In the genomic region with DNA sequence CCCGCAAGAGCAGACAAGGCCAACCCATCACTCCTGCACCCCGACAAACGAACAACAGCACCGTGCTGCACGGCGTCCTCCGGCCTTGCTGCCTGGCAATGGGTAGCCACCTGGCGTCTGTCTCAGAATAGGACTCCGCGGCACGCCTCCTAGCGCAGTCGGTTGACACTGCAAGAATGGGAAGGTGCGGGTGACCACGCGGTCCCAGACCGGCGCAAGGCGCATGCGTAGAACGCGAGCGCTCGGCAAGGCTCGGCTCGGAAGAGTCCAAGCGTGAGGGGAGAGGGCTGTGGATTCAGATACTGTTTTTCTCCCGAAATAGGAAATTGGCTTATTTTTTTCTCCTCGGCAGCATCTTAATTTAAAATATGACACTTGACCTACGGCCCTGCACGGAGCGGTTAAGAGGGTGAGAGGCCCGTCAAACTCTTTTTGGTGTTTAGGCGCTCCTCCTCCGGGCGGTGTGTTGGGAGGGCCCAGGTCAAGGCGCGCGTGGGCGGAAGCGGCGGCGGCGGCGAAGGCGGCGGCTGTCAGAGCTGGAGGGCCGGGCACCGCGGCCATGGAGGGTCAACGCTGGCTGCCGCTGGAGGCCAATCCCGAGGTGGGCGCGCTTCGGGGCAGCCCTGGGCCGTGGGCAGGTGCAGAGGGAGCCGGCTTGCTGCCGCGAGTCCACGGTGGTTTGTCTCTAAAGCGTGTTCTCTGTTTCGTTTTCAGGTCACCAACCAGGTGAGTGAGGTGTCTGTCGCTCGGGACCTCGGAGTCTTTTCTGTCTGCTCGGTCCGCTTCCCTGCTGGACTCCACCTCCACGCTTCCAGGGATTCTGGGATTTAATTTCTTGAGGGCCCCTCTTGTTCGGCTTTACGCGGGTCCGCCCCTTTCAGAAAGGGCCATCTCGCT, we compare ENCODE assay signal across 8 cellular contexts. TPM values are rescaled to one million over a fixed set of nuclear protein-coding genes. Genes with fewer than 3 reads are reported as not detected.
A peak's percentile ranks its signal among the peaks of the same experiment; 100 is the strongest.
DNase-seq lines count a peak whose midpoint lies in the region; ATAC-seq and TF ChIP-seq lines count a peak whose summit lies in the region.

TSS of gene UCHL3 (plus strand) at position 530 of the 897 bp plus-strand sequence. CDS start at position 560, 30 bp downstream.

- no peaks in the 10 kb centered on the region for H3K9me2 ChIP-seq in GM23338 (ENCODE audit: insufficient read depth)

- H3K4me3 Mint-ChIP-seq in GM23338 (peak within 1 kb of the TSS; percentile 97), natural killer cell (peak within 1 kb of the TSS; percentile 96)
- peak within 1 kb of the TSS; percentile 97 for H3K4me3 Mint-ChIP-seq in activated T-helper 2 cell treated with anti-CD3 and anti-CD28 coated beads, Interferon-gamma antibody, Interleukin-2, Interleukin-4, amounts not matched to agents 10 μg/mL and 5 μg/mL and 100 μg/mL, durations not matched to agents 14 hours and 24 hours and 36 hours (ENCODE audit: low read depth)

- no peaks in the 10 kb centered on the region for H3K27me3 ChIP-seq in GM23338 (ENCODE audit: insufficient read depth)

- peak within 1 kb of the TSS; percentile 96 for H3K4me2 ChIP-seq in GM23338

- no peaks in the 10 kb centered on the region; the same call in 1 of the 3 replicates for H3K36me3 Mint-ChIP-seq in GM23338 (ENCODE audit: low read depth)
- peaks cover 15% of the 10 kb centered on the region for H3K36me3 Mint-ChIP-seq in activated T-helper 2 cell treated with anti-CD3 and anti-CD28 coated beads, Interferon-gamma antibody, Interleukin-2, Interleukin-4, amounts not matched to agents 10 μg/mL and 5 μg/mL and 100 μg/mL, durations not matched to agents 14 hours and 24 hours and 36 hours (ENCODE audit: low read depth)
- no peaks in the 10 kb centered on the region for H3K36me3 Mint-ChIP-seq in natural killer cell

- ATAC-seq in GM23338 = peak; percentile 96
- peak; percentile 92 to 98 (median 92) for ATAC-seq in natural killer cell
- ATAC-seq in stimulated activated naive CD8-positive, alpha-beta T cell treated with anti-CD3 and anti-CD28 coated beads, Interleukin-15, Interleukin-2, amounts not matched to agents 100 U/mL and 50 U/mL, for 24 hours = peak; percentile 97

- POLR2A ChIA-PET in RWPE1 (lab: Yijun Ruan, JAX; ENCODE audit: low non-redundant PET) = no interaction called here

- DNase-seq in EL = peak; percentile 94
- peak; percentile 98 for DNase-seq in GM23338 (ENCODE audit: low spot score)
- peak; percentile 96 for DNase-seq in RWPE1 (ENCODE audit: low spot score)
- peak; percentile 95 for DNase-seq in activated T-helper 2 cell treated with anti-CD3 and anti-CD28 coated beads, Interferon-gamma antibody, Interleukin-2, Interleukin-4, amounts not matched to agents 10 μg/mL and 5 μg/mL and 100 μg/mL, durations not matched to agents 14 hours and 24 hours and 36 hours (ENCODE audit: low spot score)
- peak; percentile 95 for DNase-seq in fibroblast of mammary gland (ENCODE audit: low read depth)
- peak; percentile 97 for DNase-seq in natural killer cell
- peak; percentile 98 for DNase-seq in stimulated activated naive CD8-positive, alpha-beta T cell treated with anti-CD3 and anti-CD28 coated beads, Interleukin-15, Interleukin-2, amounts not matched to agents 100 U/mL and 50 U/mL, for 24 hours

- peaks cover 7% of the 10 kb centered on the region for H3K27me3 Mint-ChIP-seq in GM23338 (ENCODE audit: insufficient read depth, low read depth, poor library complexity)
- no peaks in the 10 kb centered on the region for H3K27me3 Mint-ChIP-seq in activated T-helper 2 cell treated with anti-CD3 and anti-CD28 coated beads, Interferon-gamma antibody, Interleukin-2, Interleukin-4, amounts not matched to agents 10 μg/mL and 5 μg/mL and 100 μg/mL, durations not matched to agents 14 hours and 24 hours and 36 hours (ENCODE audit: low read depth)
- H3K27me3 Mint-ChIP-seq in natural killer cell (ENCODE audit: low read depth in 2 of 2) = no peaks in the 10 kb centered on the region

- peaks cover 22% of the 10 kb centered on the region for H3K79me2 ChIP-seq in GM23338 (replicated peaks; ENCODE audit: insufficient read depth)

- H2AFZ ChIP-seq in GM23338 = peak within 1 kb of the TSS; percentile 99

- intact Hi-C loops in activated T-helper 2 cell treated with anti-CD3 and anti-CD28 coated beads, Interferon-gamma antibody, Interleukin-2, Interleukin-4, amounts not matched to agents 10 μg/mL and 5 μg/mL and 100 μg/mL, durations not matched to agents 14 hours and 24 hours and 36 hours (cut with micrococcal nuclease) = loop anchor here (1.0 to 5.0 kb wide), 5 partner anchors 12 to 222 kb away; partner anchors contain the start of genes COMMD6, LMO7 and TBC1D4
- intact Hi-C loops in natural killer cell (cut with micrococcal nuclease) = loop anchor here (1.0 to 5.0 kb wide), 4 partner anchors 12 to 177 kb away; partner anchors contain the start of genes COMMD6 and TBC1D4

- no peaks in the 10 kb centered on the region for H3F3A ChIP-seq in GM23338 (replicated peaks; ENCODE audit: low read depth)

- H4K20me1 ChIP-seq in GM23338 (replicated peaks; ENCODE audit: insufficient read depth) = no peaks in the 10 kb centered on the region

- peak within 1 kb of the TSS; percentile 92 for H3K4me3 ChIP-seq in GM23338
- H3K4me3 ChIP-seq in fibroblast of mammary gland (ENCODE audit: control insufficient read depth, low read depth, low read length) = peak within 1 kb of the TSS; percentile 99

- H3K4me1 ChIP-seq in GM23338 (ENCODE audit: insufficient read depth) = peaks cover 4% of the 10 kb centered on the region

- CTCF ChIA-PET in RWPE1 (lab: Yijun Ruan, JAX) = interaction anchor here (0.6 to 1.1 kb wide), 3 partner anchors 27 to 177 kb away, joined by 3 to 6 read pairs (median 4); no protein-coding TSS in a partner anchor

- H3K36me3 ChIP-seq in GM23338 (ENCODE audit: insufficient read depth) = peaks cover 2% of the 10 kb centered on the region; the same call in 1 of the 2 replicates

- H3K27ac Mint-ChIP-seq in GM23338 (peak within 1 kb of the TSS; percentile 99), natural killer cell (peak within 1 kb of the TSS; percentile 92 to 93)
- H3K27ac Mint-ChIP-seq in activated T-helper 2 cell treated with anti-CD3 and anti-CD28 coated beads, Interferon-gamma antibody, Interleukin-2, Interleukin-4, amounts not matched to agents 10 μg/mL and 5 μg/mL and 100 μg/mL, durations not matched to agents 14 hours and 24 hours and 36 hours = peak within 1 kb of the TSS; percentile 96

- TF ChIP-seq CTCF in GM23338 (conservative IDR thresholded peaks at IDR 0.05; ENCODE audit: low read depth in 2 of 2) (peak; percentile 63 to 86), LNCAP (IDR thresholded peaks at IDR 0.05) (peak; percentile 75), RWPE1 (conservative IDR thresholded peaks at IDR 0.05; ENCODE audit: low read depth) (peak; percentile 88), fibroblast of mammary gland (conservative IDR thresholded peaks at IDR 0.05; ENCODE audit: control insufficient read depth, insufficient read depth, low read depth, low read length) (peak; percentile 88), natural killer cell (IDR thresholded peaks at IDR 0.05) (peak; percentile 86)

- no peaks in the 10 kb centered on the region for H3K9me3 Mint-ChIP-seq in GM23338
- no peaks in the 10 kb centered on the region for H3K9me3 Mint-ChIP-seq in activated T-helper 2 cell treated with anti-CD3 and anti-CD28 coated beads, Interferon-gamma antibody, Interleukin-2, Interleukin-4, amounts not matched to agents 10 μg/mL and 5 μg/mL and 100 μg/mL, durations not matched to agents 14 hours and 24 hours and 36 hours
- H3K9me3 Mint-ChIP-seq in natural killer cell = no peaks in the 10 kb centered on the region

- H3K27ac ChIP-seq in GM23338 (ENCODE audit: low read depth) (0 out of 2 replicates have a peak within 1 kb of the TSS, but pooled peaks have one; percentile 62), RWPE1 (peak within 1 kb of the TSS; percentile 84)

- H3K4me1 Mint-ChIP-seq in GM23338 (peaks cover 12% of the 10 kb centered on the region), natural killer cell (peaks cover 41 to 46% of the 10 kb centered on the region in 2 donors)
- peaks cover 19% of the 10 kb centered on the region for H3K4me1 Mint-ChIP-seq in activated T-helper 2 cell treated with anti-CD3 and anti-CD28 coated beads, Interferon-gamma antibody, Interleukin-2, Interleukin-4, amounts not matched to agents 10 μg/mL and 5 μg/mL and 100 μg/mL, durations not matched to agents 14 hours and 24 hours and 36 hours (ENCODE audit: low read depth)

TF ChIP-seq in GM23338, 12 proteins besides CTCF, POLR2A, EP300 and RAD21:
- TF ChIP-seq ZNF331 (CRISPR knock-in tag; IDR thresholded peaks at IDR 0.05; ENCODE audit: low read depth) (no peak), ETS1 (IDR thresholded peaks at IDR 0.05) (0 out of 2 replicates have a peak, but pooled peaks have one; percentile 4), POLR2AphosphoS5 (IDR thresholded peaks at IDR 0.05; ENCODE audit: low read depth) (peak; percentile 68)
TF ChIP-seq in GM23338: peak in this region for 2.

RNA-seq across cellular contexts. Expression of gene UCHL3, which starts in this region (rescaled TPM):
- 63.0 and 64.6 TPM in 2 replicates for total RNA-seq in GM23338 (2014; rRNA removed; shearing (Covaris generic))
- polyA plus RNA-seq in GM23338 (2016; fragmentation: Nextera tagmentation; extraction: Ambion mirVana) = 130 and 143 TPM in 2 replicates
- total RNA-seq in activated T-helper 2 cell treated with anti-CD3 and anti-CD28 coated beads, Interferon-gamma antibody, Interleukin-2, Interleukin-4, amounts not matched to agents 10 μg/mL and 5 μg/mL and 100 μg/mL, durations not matched to agents 14 hours and 24 hours and 36 hours = 35.4 and 37.9 TPM in 2 replicates
- total RNA-seq in natural killer cell = 10 to 100 TPM; 19.3 to 23.1 (median 22.7) TPM

Comparison
In these comparisons a context has a peak if more than half of its experiments do, and no peak if none do; other contexts are left out.
1. Peak in every context shown above with its lines: DNase-seq, ATAC-seq, H3K4me3 ChIP-seq and H3K27ac ChIP-seq.